In the genomic region with DNA sequence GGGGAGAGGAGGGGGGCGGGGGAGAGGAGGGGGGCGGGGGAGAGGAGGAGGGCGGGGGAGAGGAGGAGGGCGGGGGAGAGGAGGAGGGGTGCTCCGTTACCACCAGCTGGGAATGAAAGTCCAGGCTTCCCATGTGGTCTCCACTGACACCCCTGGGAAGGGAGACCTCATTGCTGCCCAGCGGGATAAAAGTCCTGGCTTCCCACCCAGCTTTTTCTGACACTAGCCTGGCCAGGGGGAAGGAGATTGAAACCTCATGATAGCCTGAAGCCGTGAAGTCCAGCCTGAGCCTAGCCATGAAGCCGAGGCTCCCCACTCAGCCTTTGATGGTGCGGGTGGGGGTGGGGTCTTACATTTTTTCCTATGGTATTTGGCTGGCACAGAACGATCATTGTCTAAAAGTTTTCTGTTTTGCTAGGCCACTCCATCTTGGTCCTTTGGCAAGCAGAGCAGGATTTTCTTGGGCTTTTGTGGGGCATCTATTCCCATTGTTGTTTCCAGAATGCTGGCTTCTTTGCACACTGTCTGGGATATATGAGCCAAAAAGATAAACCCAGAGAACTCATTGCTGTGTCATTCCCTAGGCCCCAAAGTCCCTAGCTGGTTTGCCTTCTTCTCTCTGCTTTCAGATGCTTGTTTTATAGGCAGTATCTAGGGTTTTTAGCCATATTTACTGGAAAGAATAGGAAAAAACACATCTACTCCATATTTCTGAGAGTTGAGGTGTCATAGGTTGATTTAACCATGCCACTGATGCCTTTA, we compare ENCODE assay signal across 9 cellular contexts.
DNase-seq lines count a peak whose midpoint lies in the region; ATAC-seq, FAIRE-seq and TF ChIP-seq lines count a peak whose summit lies in the region.
"Had no signal": no experiment of that assay in that cellular context is flagged by ENCODE, and none has a peak within 500 bp of the region (broad histone marks: within the 10 kb centered on the region; RNA-seq: fewer than 3 reads in every experiment).

No MANE protein-coding gene starts in this region.

- intact Hi-C loops in thyroid gland (cut with DNase I) = loop anchor here (10.0 kb wide), 1 partner anchor 408 kb away; no protein-coding TSS in a partner anchor

- H2AFZ ChIP-seq in hepatocyte = peak overlapping the region; percentile 42
- H2AFZ ChIP-seq: PC-9 had no signal

- H3K79me2 ChIP-seq in hepatocyte = no peaks in the 10 kb centered on the region

- peaks cover 3 to 9% of the 10 kb centered on the region in 2 donors for H3K36me3 Mint-ChIP-seq in activated T-cell treated with anti-CD3 and anti-CD28 coated beads, Interleukin-2, amount 50 U/mL, for 72 hours (ENCODE audit: insufficient read depth in 2 of 2)
- H3K36me3 Mint-ChIP-seq in activated T-cell treated with anti-CD3 and anti-CD28 coated beads, Interleukin-2, amount 50 U/mL, for 24 hours (ENCODE audit: low read depth) = no peaks in the 10 kb centered on the region
- H3K36me3 Mint-ChIP-seq in activated CD8-positive, alpha-beta memory T cell treated with anti-CD3 and anti-CD28 coated beads, Interleukin-2, amount 10 ng/mL, durations not matched to agents 7 days and 5 days = peaks cover 10% of the 10 kb centered on the region

- H3K4me3 Mint-ChIP-seq in activated T-cell treated with anti-CD3 and anti-CD28 coated beads, Interleukin-2, amount 50 U/mL, for 72 hours = peak overlapping the region; percentile 33 to 66
- no peak overlapping the region for H3K4me3 Mint-ChIP-seq in activated T-cell treated with anti-CD3 and anti-CD28 coated beads, Interleukin-2, amount 50 U/mL, for 24 hours
- H3K4me3 Mint-ChIP-seq in activated CD8-positive, alpha-beta memory T cell treated with anti-CD3 and anti-CD28 coated beads, Interleukin-2, amount 10 ng/mL, durations not matched to agents 7 days and 5 days = peak overlapping the region; percentile 5

- FAIRE-seq in GM12891 (lab: Jason Lieb, UNC) = no peak

- CTCF ChIA-PET in activated CD8-positive, alpha-beta memory T cell treated with anti-CD3 and anti-CD28 coated beads, Interleukin-2, amount 10 ng/mL, durations not matched to agents 7 days and 5 days (lab: Charles Lee) = interaction anchor here (0.7 to 4.8 kb wide), 11 partner anchors 11 to 263 kb away, joined by 3 to 44 read pairs (median 5); a partner anchor contains a TSS

- ATAC-seq in activated T-cell treated with anti-CD3 and anti-CD28 coated beads, Interleukin-2, amount 50 U/mL, for 72 hours (replicated peaks in 1 of 2) = no peak
- ATAC-seq in activated CD8-positive, alpha-beta memory T cell treated with anti-CD3 and anti-CD28 coated beads, Interleukin-2, amount 10 ng/mL, durations not matched to agents 7 days and 5 days = no peak

- whole genome bisulfite sequencing in hepatocyte (ENCODE audit: low lambda C conversion rate, missing lambda C conversion rate) = 9% methylated on average over 5 of the region's 10 CpGs
- 9 to 14% methylated on average over 5 to 7 of the region's 10 CpGs for WGBS in thyroid gland, 2 donors

- DNase-seq in activated T-cell treated with anti-CD3 and anti-CD28 coated beads, Interleukin-2, amount 50 U/mL, for 72 hours = no peak
- no peak for DNase-seq in activated T-cell treated with anti-CD3 and anti-CD28 coated beads, Interleukin-2, amount 50 U/mL, for 24 hours
- DNase-seq in activated CD8-positive, alpha-beta memory T cell treated with anti-CD3 and anti-CD28 coated beads, Interleukin-2, amount 10 ng/mL, durations not matched to agents 7 days and 5 days = no peak
- DNase-seq in hepatocyte (ENCODE audit: low spot score) (no peak), thyroid gland (peak in 1 of 2 donors; percentile 11), NCI-H187 treated with DMSO at 0.1 percent for 48 hours (lab: John Stamatoyannopoulos, UW) (no peak), nucleus accumbens (lab: John Stamatoyannopoulos, UW) (no peak), GM12891 (ENCODE audit: insufficient read length, low spot score) (no peak)

- no peak for TF ChIP-seq CTCF in hepatocyte (IDR thresholded peaks at IDR 0.05; ENCODE audit: poor library complexity)
- no peak for TF ChIP-seq CTCF in thyroid gland (IDR thresholded peaks at IDR 0.05)

- H3K36me3 ChIP-seq in hepatocyte (replicated peaks; ENCODE audit: insufficient read depth, low read depth) (no peaks in the 10 kb centered on the region), thyroid gland (no peaks in the 10 kb centered on the region)

- H3K9me3 ChIP-seq in hepatocyte (ENCODE audit: low read depth) (no peaks in the 10 kb centered on the region), thyroid gland (no peaks in the 10 kb centered on the region)

- H3K27ac Mint-ChIP-seq in activated T-cell treated with anti-CD3 and anti-CD28 coated beads, Interleukin-2, amount 50 U/mL, for 72 hours = no peak overlapping the region
- H3K27ac Mint-ChIP-seq in activated T-cell treated with anti-CD3 and anti-CD28 coated beads, Interleukin-2, amount 50 U/mL, for 24 hours = no peak overlapping the region
- peak overlapping the region; percentile 79 for H3K27ac Mint-ChIP-seq in activated CD8-positive, alpha-beta memory T cell treated with anti-CD3 and anti-CD28 coated beads, Interleukin-2, amount 10 ng/mL, durations not matched to agents 7 days and 5 days

- peaks cover 49% of the 10 kb centered on the region for H3K4me1 Mint-ChIP-seq in activated T-cell treated with anti-CD3 and anti-CD28 coated beads, Interleukin-2, amount 50 U/mL, for 72 hours (ENCODE audit: low read depth)
- H3K4me1 Mint-ChIP-seq in activated T-cell treated with anti-CD3 and anti-CD28 coated beads, Interleukin-2, amount 50 U/mL, for 24 hours (ENCODE audit: low read depth) = peaks cover 47% of the 10 kb centered on the region
- peaks cover 44% of the 10 kb centered on the region for H3K4me1 Mint-ChIP-seq in activated CD8-positive, alpha-beta memory T cell treated with anti-CD3 and anti-CD28 coated beads, Interleukin-2, amount 10 ng/mL, durations not matched to agents 7 days and 5 days

- peak overlapping the region; percentile 54 for H3K27ac ChIP-seq in hepatocyte
- H3K27ac ChIP-seq in thyroid gland = peak overlapping the region in 2 of 3 donors; percentile 45 to 56

- no peak overlapping the region for H3K4me3 ChIP-seq in hepatocyte
- no peak overlapping the region for H3K4me3 ChIP-seq in thyroid gland (replicated peaks in 1 of 3)
- H3K4me3 ChIP-seq: PC-9 had no signal

- peaks cover 13% of the 10 kb centered on the region for H3K4me1 ChIP-seq in hepatocyte (ENCODE audit: insufficient read depth)
- peaks cover 0 to 27% of the 10 kb centered on the region in 2 donors for H3K4me1 ChIP-seq in thyroid gland

- no peaks in the 10 kb centered on the region for H4K20me1 ChIP-seq in hepatocyte (ENCODE audit: insufficient read depth, poor library complexity, severe bottlenecking)

- no peaks in the 10 kb centered on the region for H3K27me3 ChIP-seq in hepatocyte
- H3K27me3 ChIP-seq in thyroid gland = no peaks in the 10 kb centered on the region

- no peaks in the 10 kb centered on the region for H3K9me2 ChIP-seq in hepatocyte (replicated peaks; ENCODE audit: insufficient read depth)

- TF ChIP-seq POLR2A in thyroid gland (IDR thresholded peaks at IDR 0.05) (no peak), GM12891 (IDR thresholded peaks at IDR 0.05; ENCODE audit: low read depth, low read length) (no peak)

- no peaks in the 10 kb centered on the region for H3K9me3 Mint-ChIP-seq in activated T-cell treated with anti-CD3 and anti-CD28 coated beads, Interleukin-2, amount 50 U/mL, for 72 hours
- no peaks in the 10 kb centered on the region for H3K9me3 Mint-ChIP-seq in activated T-cell treated with anti-CD3 and anti-CD28 coated beads, Interleukin-2, amount 50 U/mL, for 24 hours
- H3K9me3 Mint-ChIP-seq in activated CD8-positive, alpha-beta memory T cell treated with anti-CD3 and anti-CD28 coated beads, Interleukin-2, amount 10 ng/mL, durations not matched to agents 7 days and 5 days (ENCODE audit: low read depth) = peaks cover 4% of the 10 kb centered on the region

- H3K27me3 Mint-ChIP-seq in activated T-cell treated with anti-CD3 and anti-CD28 coated beads, Interleukin-2, amount 50 U/mL, for 72 hours (ENCODE audit: low read depth) = peaks cover 11% of the 10 kb centered on the region
- no peaks in the 10 kb centered on the region for H3K27me3 Mint-ChIP-seq in activated T-cell treated with anti-CD3 and anti-CD28 coated beads, Interleukin-2, amount 50 U/mL, for 24 hours
- peaks cover 4% of the 10 kb centered on the region for H3K27me3 Mint-ChIP-seq in activated CD8-positive, alpha-beta memory T cell treated with anti-CD3 and anti-CD28 coated beads, Interleukin-2, amount 10 ng/mL, durations not matched to agents 7 days and 5 days

- H3K4me2 ChIP-seq in hepatocyte = peak overlapping the region; percentile 60
- H3K4me2 ChIP-seq: PC-9 had no signal

TF ChIP-seq in GM12891, 5 proteins besides CTCF, POLR2A, EP300 and RAD21:
- no peak for TF ChIP-seq TAF1 (IDR thresholded peaks at IDR 0.05; ENCODE audit: low read depth, low read length)
- TF ChIP-seq POU2F2 (IDR thresholded peaks at IDR 0.05; ENCODE audit: low read depth, low read length) = no peak
- no peak for TF ChIP-seq PAX5 (IDR thresholded peaks at IDR 0.05; ENCODE audit: insufficient read depth, low read length, severe bottlenecking)
- no peak for TF ChIP-seq POLR2AphosphoS5 (IDR thresholded peaks at IDR 0.05; ENCODE audit: low read depth, low read length)
- TF ChIP-seq SPI1 (IDR thresholded peaks at IDR 0.05; ENCODE audit: low read depth, low read length) = no peak
